13 cellular contexts compared by ENCODE assay signal in genomic region chr1:55275151-55275748, GRCh38.
DNase-seq lines count a peak whose midpoint lies in the region; ATAC-seq, FAIRE-seq and TF ChIP-seq lines count a peak whose summit lies in the region.
"Had no signal": no experiment of that assay in that cellular context is flagged by ENCODE, and none has a peak within 500 bp of the region (broad histone marks: within the 10 kb centered on the region; RNA-seq: fewer than 3 reads in every experiment).

No MANE protein-coding gene starts in this region.

- FAIRE-seq in astrocyte (lab: Jason Lieb, UNC) (no peak), RCC 7860 (lab: Jason Lieb, UNC) (no peak)

- H3K9me3 ChIP-seq in astrocyte (ENCODE audit: insufficient read depth, low read depth, low read length), result no peaks in the 10 kb centered on the region
- no peaks in the 10 kb centered on the region for H3K9me3 ChIP-seq in gastrocnemius medialis
- H3K9me3 ChIP-seq: thyroid gland had no signal

- H3K79me2 ChIP-seq in astrocyte (ENCODE audit: insufficient read depth, low read length), result no peaks in the 10 kb centered on the region

- H3K4me3 ChIP-seq in astrocyte (ENCODE audit: insufficient read depth, low read depth, low read length) (no peak overlapping the region), retinal pigment epithelial cell (ENCODE audit: low read length) (no peak overlapping the region), gastrocnemius medialis (no peak overlapping the region)
- H3K4me3 ChIP-seq: PC-9, thyroid gland had no signal

- in situ Hi-C loops in gastrocnemius medialis (cut with MboI; ENCODE audit: low sequenced_read_pairs in 4 of 4), result loop anchor here (5.0 to 25.0 kb wide), 4 partner anchors 128 to 1437 kb away; no protein-coding TSS in a partner anchor

- DNase-seq in HT-29 (ENCODE audit: low spot score) (peak; percentile 9), astrocyte (ENCODE audit: low read depth) (peak; percentile 51), head of caudate nucleus (peak; percentile 14 to 74 (median 48)), retinal pigment epithelial cell (ENCODE audit: low read depth) (peak; percentile 54), NCI-H2196 (lab: John Stamatoyannopoulos, UW; ENCODE audit: unreplicated experiment) (no peak), NCI-H1930 (lab: John Stamatoyannopoulos, UW) (no peak), RCC 7860 (ENCODE audit: low spot score) (no peak), gastrocnemius medialis (no peak)
- DNase-seq: activated CD8-positive, alpha-beta memory T cell treated with anti-CD3 and anti-CD28 coated beads, Interleukin-2, amount 10 ng/mL, durations not matched to agents 7 days and 5 days; effector CD8-positive, alpha-beta T cell; MM.1S; PC-9; thyroid gland had no signal

- TF ChIP-seq POLR2A in gastrocnemius medialis (IDR thresholded peaks at IDR 0.05), result no peak

- peak overlapping the region; percentile 14 for H3K27ac ChIP-seq in astrocyte (ENCODE audit: low read depth, low read length)
- H3K27ac ChIP-seq in gastrocnemius medialis, result peak overlapping the region in 2 of 4 donors; percentile 19 to 74
- H3K27ac ChIP-seq: PC-9, thyroid gland had no signal

- TF ChIP-seq CTCF in astrocyte (IDR thresholded peaks at IDR 0.05; ENCODE audit: insufficient read depth, low read depth, low read length), result no peak
- no peak for TF ChIP-seq CTCF in retinal pigment epithelial cell (conservative IDR thresholded peaks at IDR 0.05; ENCODE audit: low read depth, low read length)
- no peak for TF ChIP-seq CTCF in gastrocnemius medialis (IDR thresholded peaks at IDR 0.05 in 4 of 5, conservative IDR thresholded peaks at IDR 0.05 in 1 of 5)

- H3K27me3 ChIP-seq in astrocyte (ENCODE audit: insufficient read depth, low read length) (no peaks in the 10 kb centered on the region), gastrocnemius medialis (no peaks in the 10 kb centered on the region)
- H3K27me3 ChIP-seq: thyroid gland had no signal

- H3K4me3 Mint-ChIP-seq in astrocyte (ENCODE audit: unreplicated experiment), result no peak overlapping the region
- H3K4me3 Mint-ChIP-seq: activated CD8-positive, alpha-beta memory T cell treated with anti-CD3 and anti-CD28 coated beads, Interleukin-2, amount 10 ng/mL, durations not matched to agents 7 days and 5 days had no signal

- peak overlapping the region; percentile 54 for H3K9ac ChIP-seq in astrocyte (ENCODE audit: low read length)

- no peaks in the 10 kb centered on the region for H3K27me3 Mint-ChIP-seq in astrocyte (ENCODE audit: low read depth, unreplicated experiment)

- peak overlapping the region; percentile 49 for H3K4me2 ChIP-seq in astrocyte (ENCODE audit: low read length)
- H3K4me2 ChIP-seq: PC-9 had no signal

- H3K4me1 Mint-ChIP-seq in astrocyte (ENCODE audit: low read depth, unreplicated experiment), result peaks cover 22% of the 10 kb centered on the region

- no peaks in the 10 kb centered on the region for H4K20me1 ChIP-seq in astrocyte (ENCODE audit: insufficient read depth, low read length)

- H3K36me3 Mint-ChIP-seq in astrocyte (ENCODE audit: low read depth, unreplicated experiment), result no peaks in the 10 kb centered on the region
- H3K36me3 Mint-ChIP-seq: activated CD8-positive, alpha-beta memory T cell treated with anti-CD3 and anti-CD28 coated beads, Interleukin-2, amount 10 ng/mL, durations not matched to agents 7 days and 5 days had no signal

- peaks cover 28% of the 10 kb centered on the region for H3K4me1 ChIP-seq in astrocyte (ENCODE audit: insufficient read depth, low read length)
- peaks cover 13 to 19% of the 10 kb centered on the region in 2 donors for H3K4me1 ChIP-seq in gastrocnemius medialis
- H3K4me1 ChIP-seq: thyroid gland had no signal

- ATAC-seq in gastrocnemius medialis, result no peak
- ATAC-seq: activated CD8-positive, alpha-beta memory T cell treated with anti-CD3 and anti-CD28 coated beads, Interleukin-2, amount 10 ng/mL, durations not matched to agents 7 days and 5 days had no signal

- peak overlapping the region; percentile 43 for H3K27ac Mint-ChIP-seq in astrocyte (ENCODE audit: unreplicated experiment)
- H3K27ac Mint-ChIP-seq: activated CD8-positive, alpha-beta memory T cell treated with anti-CD3 and anti-CD28 coated beads, Interleukin-2, amount 10 ng/mL, durations not matched to agents 7 days and 5 days had no signal

- peak overlapping the region; percentile 69 for H2AFZ ChIP-seq in astrocyte (ENCODE audit: low read depth, low read length)
- H2AFZ ChIP-seq: PC-9 had no signal

- H3K36me3 ChIP-seq in astrocyte (ENCODE audit: insufficient read depth, low read length) (no peaks in the 10 kb centered on the region), gastrocnemius medialis (no peaks in the 10 kb centered on the region)
- H3K36me3 ChIP-seq: thyroid gland had no signal

- no peaks in the 10 kb centered on the region for H3K9me3 Mint-ChIP-seq in astrocyte (ENCODE audit: unreplicated experiment)

- intact Hi-C loops in head of caudate nucleus (cut with DNase I) (loop anchor here (5.0 kb wide), 1 partner anchor 133 kb away; no protein-coding TSS in a partner anchor), gastrocnemius medialis (cut with DNase I; ENCODE audit: low total_unique reads) (no loop called here)

Comparison
In these comparisons a context has a peak if more than half of its experiments do, and no peak if none do; other contexts are left out.
1. DNase-seq: peak in HT-29 (single experiment), astrocyte (single experiment), head of caudate nucleus (42 of 42) and retinal pigment epithelial cell (single experiment); none in NCI-H2196 (single experiment), NCI-H1930 (0 of 2), RCC 7860 (single experiment) and gastrocnemius medialis (0 of 2).